In the genomic region with DNA sequence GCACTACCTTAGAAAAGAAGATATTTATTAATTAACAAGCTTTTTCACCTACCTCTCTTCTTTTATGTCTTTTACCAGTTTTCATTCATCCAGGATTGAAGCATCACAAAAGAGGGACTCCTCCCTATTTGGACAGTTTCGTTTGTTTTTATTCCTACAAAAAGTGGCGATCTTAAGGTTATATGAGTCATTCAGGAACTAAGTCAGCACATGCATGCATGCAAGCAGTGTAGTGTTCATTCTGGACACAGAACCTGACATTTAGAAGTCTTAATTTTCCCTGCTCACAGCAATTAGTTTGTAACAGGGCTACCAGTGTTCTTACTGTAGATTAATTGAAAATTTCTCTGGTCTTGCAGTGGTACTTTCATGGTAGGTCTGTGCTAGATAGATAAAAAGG, we compare ENCODE assay signal across 24 cellular contexts. TPM values are rescaled to one million over a fixed set of nuclear protein-coding genes. Genes with fewer than 3 reads are reported as not detected.
DNase-seq lines count a peak whose midpoint lies in the region; FAIRE-seq and TF ChIP-seq lines count a peak whose summit lies in the region.
"Had no signal": no experiment of that assay in that cellular context is flagged by ENCODE, and none has a peak within 500 bp of the region (broad histone marks: within the 10 kb centered on the region; RNA-seq: fewer than 3 reads in every experiment).

No MANE protein-coding gene starts in this region.

- H3K9ac ChIP-seq in astrocyte (ENCODE audit: low read length): no peak overlapping the region

- CTCF ChIA-PET in Caco-2 (lab: Charles Lee): no interaction called here

- no peak overlapping the region for H2AFZ ChIP-seq in astrocyte (ENCODE audit: low read depth, low read length)

- H3K4me1 ChIP-seq in astrocyte (ENCODE audit: insufficient read depth, low read length): peaks cover 3% of the 10 kb centered on the region
- no peaks in the 10 kb centered on the region for H3K4me1 ChIP-seq in Caco-2
- H3K4me1 ChIP-seq: body of pancreas had no signal

- TF ChIP-seq CTCF in astrocyte (IDR thresholded peaks at IDR 0.05; ENCODE audit: insufficient read depth, low read depth, low read length) (no peak), fibroblast of the aortic adventitia (IDR thresholded peaks at IDR 0.05; ENCODE audit: insufficient read depth, low read length) (no peak), Caco-2 (IDR thresholded peaks at IDR 0.05; ENCODE audit: insufficient read depth in 1 of 2, low read depth in 1 of 2, low read length in 1 of 2, severe bottlenecking in 1 of 2, unreplicated experiment in 1 of 2) (no peak)

- H3K4me2 ChIP-seq in astrocyte (ENCODE audit: low read length): no peak overlapping the region

- FAIRE-seq in astrocyte (lab: Jason Lieb, UNC): no peak
- FAIRE-seq: K562 had no signal

- peaks cover 2% of the 10 kb centered on the region for H3K36me3 Mint-ChIP-seq in astrocyte (ENCODE audit: low read depth, unreplicated experiment)
- no peaks in the 10 kb centered on the region for H3K36me3 Mint-ChIP-seq in Caco-2 (ENCODE audit: insufficient read depth, unreplicated experiment)

- DNase-seq in DMS53 (lab: John Stamatoyannopoulos, UW): peak; percentile 29
- no peak for DNase-seq in DMS53 treated with DMSO at 0.1 percent for 48 hours (lab: John Stamatoyannopoulos, UW; ENCODE audit: unreplicated experiment)
- DNase-seq in astrocyte (ENCODE audit: low read depth): peak; percentile 11
- DNase-seq in fibroblast of the aortic adventitia (ENCODE audit: low read depth): peak; percentile 33
- peak; percentile 17 for DNase-seq in stromal cell of bone marrow (ENCODE audit: low read depth)
- no peak for DNase-seq in Caco-2
- no peak for DNase-seq in ureter (ENCODE audit: low spot score)
- DNase-seq in globus pallidus (ENCODE audit: low spot score): no peak
- DNase-seq: activated B cell treated with CpG ODN at 0.5 μM for 24 hours; activated CD8-positive, alpha-beta T cell treated with anti-CD3 and anti-CD28 coated beads for 36 hours; activated naive CD4-positive, alpha-beta T cell treated with anti-CD3 and anti-CD28 coated beads, Interleukin-2, amount 50 U/mL, for 16 hours; activated T-cell treated with anti-CD3 and anti-CD28 coated beads, Interleukin-2, amount 50 U/mL, for 48 hours; body of pancreas; dorsolateral prefrontal cortex; GOT3; NCI-H2081; NCI-H510A treated with DMSO at 0.1 percent for 48 hours; stimulated activated CD4-positive, alpha-beta T cell treated with anti-CD3 and anti-CD28 coated beads, Interleukin-12 subunit alpha, Interleukin-12 subunit beta, amount 100 ng/mL, for 4 hours had no signal

- POLR2A ChIA-PET in Caco-2 (lab: Charles Lee): no interaction called here

- peaks cover under 1% of the 10 kb centered on the region for H3K9me3 ChIP-seq in astrocyte (ENCODE audit: insufficient read depth, low read depth, low read length)
- no peaks in the 10 kb centered on the region for H3K9me3 ChIP-seq in Caco-2
- H3K9me3 ChIP-seq: body of pancreas, thoracic aorta had no signal

- H3K36me3 ChIP-seq in astrocyte (ENCODE audit: insufficient read depth, low read length) (no peaks in the 10 kb centered on the region), Caco-2 (ENCODE audit: control insufficient read depth, insufficient read depth, low read length) (no peaks in the 10 kb centered on the region)
- H3K36me3 ChIP-seq: thoracic aorta had no signal

- peaks cover 5% of the 10 kb centered on the region for H3K9me3 Mint-ChIP-seq in astrocyte (ENCODE audit: unreplicated experiment)
- peaks cover 10% of the 10 kb centered on the region for H3K9me3 Mint-ChIP-seq in Caco-2 (ENCODE audit: unreplicated experiment)
- H3K9me3 Mint-ChIP-seq: activated CD8-positive, alpha-beta T cell treated with anti-CD3 and anti-CD28 coated beads for 36 hours had no signal

- H3K27me3 ChIP-seq in astrocyte (ENCODE audit: insufficient read depth, low read length): no peaks in the 10 kb centered on the region
- no peaks in the 10 kb centered on the region for H3K27me3 ChIP-seq in Caco-2 (replicated peaks; ENCODE audit: control insufficient read depth, insufficient read depth, low read length)
- H3K27me3 ChIP-seq: body of pancreas had no signal

- no peaks in the 10 kb centered on the region for H4K20me1 ChIP-seq in astrocyte (ENCODE audit: insufficient read depth, low read length)

- no peak overlapping the region for H3K27ac ChIP-seq in astrocyte (ENCODE audit: low read depth, low read length)
- H3K27ac ChIP-seq: 22Rv1, body of pancreas, dorsolateral prefrontal cortex, thoracic aorta had no signal

- H3K27me3 Mint-ChIP-seq in astrocyte (ENCODE audit: low read depth, unreplicated experiment) (no peaks in the 10 kb centered on the region), Caco-2 (ENCODE audit: insufficient read depth, unreplicated experiment) (peaks cover 6% of the 10 kb centered on the region)

- no TSS peak for BruUV-seq in Caco-2 (replicated peaks; lab: Mats Ljungman, UMichigan)

- H3K4me1 Mint-ChIP-seq in astrocyte (ENCODE audit: low read depth, unreplicated experiment): peaks cover 5% of the 10 kb centered on the region
- H3K4me1 Mint-ChIP-seq in Caco-2 (ENCODE audit: low read depth, unreplicated experiment): no peaks in the 10 kb centered on the region
- H3K4me1 Mint-ChIP-seq: activated B cell treated with CpG ODN at 0.5 μM for 24 hours, mesothelial cell of epicardium had no signal

- no peaks in the 10 kb centered on the region for H3K79me2 ChIP-seq in astrocyte (ENCODE audit: insufficient read depth, low read length)

- intact Hi-C loops in Caco-2 (cut with micrococcal nuclease; ENCODE audit: unreplicated experiment): no loop called here

- H3K4me3 Mint-ChIP-seq in astrocyte (ENCODE audit: unreplicated experiment) (no peak overlapping the region), Caco-2 (ENCODE audit: unreplicated experiment) (no peak overlapping the region)
- H3K4me3 Mint-ChIP-seq: activated B cell treated with CpG ODN at 0.5 μM for 24 hours; activated CD8-positive, alpha-beta T cell treated with anti-CD3 and anti-CD28 coated beads for 36 hours; mesothelial cell of epicardium had no signal

- H3K27ac Mint-ChIP-seq in astrocyte (ENCODE audit: unreplicated experiment): no peak overlapping the region
- H3K27ac Mint-ChIP-seq in Caco-2 (ENCODE audit: unreplicated experiment): no peak overlapping the region
- H3K27ac Mint-ChIP-seq: activated B cell treated with CpG ODN at 0.5 μM for 24 hours; activated CD8-positive, alpha-beta T cell treated with anti-CD3 and anti-CD28 coated beads for 36 hours; mesothelial cell of epicardium had no signal

- no peak overlapping the region for H3K4me3 ChIP-seq in astrocyte (ENCODE audit: insufficient read depth, low read depth, low read length)
- H3K4me3 ChIP-seq in fibroblast of the aortic adventitia (ENCODE audit: low read depth, low read length): no peak overlapping the region
- H3K4me3 ChIP-seq in Caco-2 (ENCODE audit: low read depth, low read length): no peak overlapping the region
- H3K4me3 ChIP-seq: body of pancreas, dorsolateral prefrontal cortex, K562, thoracic aorta had no signal

RNA-seq across cellular contexts. Expression of gene QRFPR, which starts 47.9 kb away (rescaled TPM):
- not detected in 2 replicates for total RNA-seq in astrocyte
- not detected in 2 replicates for total RNA-seq in fibroblast of the aortic adventitia (ENCODE audit: low replicate concordance)
- total RNA-seq in Caco-2 (2022): not detected in 2 replicates
- 0.21 TPM for total RNA-seq in ureter
- total RNA-seq: activated B cell treated with CpG ODN at 0.5 μM for 24 hours; activated CD8-positive, alpha-beta T cell treated with anti-CD3 and anti-CD28 coated beads for 36 hours; body of pancreas; K562; mesothelial cell of epicardium; pulmonary artery endothelial cell; T-helper 2 cell treated with Interferon-gamma antibody and Interleukin-4, amounts not matched to agents 100 ng/mL and 5 ng/mL, for 36 hours; thoracic aorta had no signal

Comparison
In these comparisons a context has a peak if more than half of its experiments do, and no peak if none do; other contexts are left out.
1. DNase-seq: peak in DMS53 (single experiment), astrocyte (single experiment), fibroblast of the aortic adventitia (single experiment) and stromal cell of bone marrow (single experiment); none in DMS53 treated with DMSO at 0.1 percent for 48 hours (single experiment), Caco-2 (0 of 2), ureter (single experiment) and globus pallidus (single experiment).